In genomic region chr2:1494257-1494656, GRCh38 we compare ENCODE assay signal across 1 cellular context.
TF ChIP-seq lines count a peak whose summit lies in the region.

No MANE protein-coding gene starts in this region.

TF ChIP-seq in WTC11, 78 proteins besides CTCF, POLR2A, EP300 and RAD21 (continued from another document):
- TF ChIP-seq, protein P1, sequence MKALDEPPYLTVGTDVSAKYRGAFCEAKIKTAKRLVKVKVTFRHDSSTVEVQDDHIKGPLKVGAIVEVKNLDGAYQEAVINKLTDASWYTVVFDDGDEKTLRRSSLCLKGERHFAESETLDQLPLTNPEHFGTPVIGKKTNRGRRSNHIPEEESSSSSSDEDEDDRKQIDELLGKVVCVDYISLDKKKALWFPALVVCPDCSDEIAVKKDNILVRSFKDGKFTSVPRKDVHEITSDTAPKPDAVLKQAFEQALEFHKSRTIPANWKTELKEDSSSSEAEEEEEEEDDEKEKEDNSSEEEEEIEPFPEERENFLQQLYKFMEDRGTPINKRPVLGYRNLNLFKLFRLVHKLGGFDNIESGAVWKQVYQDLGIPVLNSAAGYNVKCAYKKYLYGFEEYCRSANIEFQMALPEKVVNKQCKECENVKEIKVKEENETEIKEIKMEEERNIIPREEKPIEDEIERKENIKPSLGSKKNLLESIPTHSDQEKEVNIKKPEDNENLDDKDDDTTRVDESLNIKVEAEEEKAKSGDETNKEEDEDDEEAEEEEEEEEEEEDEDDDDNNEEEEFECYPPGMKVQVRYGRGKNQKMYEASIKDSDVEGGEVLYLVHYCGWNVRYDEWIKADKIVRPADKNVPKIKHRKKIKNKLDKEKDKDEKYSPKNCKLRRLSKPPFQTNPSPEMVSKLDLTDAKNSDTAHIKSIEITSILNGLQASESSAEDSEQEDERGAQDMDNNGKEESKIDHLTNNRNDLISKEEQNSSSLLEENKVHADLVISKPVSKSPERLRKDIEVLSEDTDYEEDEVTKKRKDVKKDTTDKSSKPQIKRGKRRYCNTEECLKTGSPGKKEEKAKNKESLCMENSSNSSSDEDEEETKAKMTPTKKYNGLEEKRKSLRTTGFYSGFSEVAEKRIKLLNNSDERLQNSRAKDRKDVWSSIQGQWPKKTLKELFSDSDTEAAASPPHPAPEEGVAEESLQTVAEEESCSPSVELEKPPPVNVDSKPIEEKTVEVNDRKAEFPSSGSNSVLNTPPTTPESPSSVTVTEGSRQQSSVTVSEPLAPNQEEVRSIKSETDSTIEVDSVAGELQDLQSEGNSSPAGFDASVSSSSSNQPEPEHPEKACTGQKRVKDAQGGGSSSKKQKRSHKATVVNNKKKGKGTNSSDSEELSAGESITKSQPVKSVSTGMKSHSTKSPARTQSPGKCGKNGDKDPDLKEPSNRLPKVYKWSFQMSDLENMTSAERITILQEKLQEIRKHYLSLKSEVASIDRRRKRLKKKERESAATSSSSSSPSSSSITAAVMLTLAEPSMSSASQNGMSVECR (CRISPR knock-in tag; IDR thresholded peaks at IDR 0.05; ENCODE audit: borderline replicate concordance) = no peak
- TF ChIP-seq ZNF281 (CRISPR knock-in tag; IDR thresholded peaks at IDR 0.05) = no peak
- TF ChIP-seq, protein P2, sequence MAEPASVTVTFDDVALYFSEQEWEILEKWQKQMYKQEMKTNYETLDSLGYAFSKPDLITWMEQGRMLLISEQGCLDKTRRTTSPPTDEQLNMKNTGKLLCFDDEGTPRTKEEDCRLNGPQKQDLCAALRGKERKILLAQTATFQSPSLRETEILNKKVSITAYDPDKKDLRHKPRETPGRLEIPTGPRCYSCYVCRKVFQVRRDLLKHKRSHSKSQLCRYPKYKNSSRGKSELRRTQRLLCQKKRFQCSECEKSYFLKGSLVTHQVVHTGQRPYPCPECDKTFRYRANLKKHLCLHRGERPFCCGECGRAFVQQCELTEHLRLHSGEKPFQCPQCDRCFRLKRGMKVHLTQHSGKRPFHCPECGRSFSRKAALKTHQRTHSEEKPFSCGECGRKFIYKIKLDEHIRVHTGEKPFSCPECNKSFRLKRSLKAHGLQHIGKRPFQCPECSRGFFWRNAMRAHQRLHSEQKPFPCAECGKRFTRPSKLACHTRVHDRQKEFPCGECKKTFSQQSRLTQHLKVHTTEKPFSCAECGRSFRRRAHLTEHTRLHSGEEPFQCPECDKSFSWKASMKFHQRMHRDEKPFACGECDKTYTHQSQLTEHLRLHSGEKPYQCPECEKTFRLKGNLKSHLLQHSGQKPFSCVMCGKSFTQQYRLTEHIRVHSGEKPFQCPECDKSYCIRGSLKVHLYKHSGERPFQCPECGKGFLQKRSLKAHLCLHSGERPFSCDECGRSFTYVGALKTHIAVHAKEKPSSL (CRISPR knock-in tag; conservative IDR thresholded peaks at IDR 0.05) = no peak
- no peak for TF ChIP-seq RELA (CRISPR knock-in tag; IDR thresholded peaks at IDR 0.05; ENCODE audit: borderline replicate concordance)
- TF ChIP-seq SOX15 (CRISPR knock-in tag; IDR thresholded peaks at IDR 0.05) = no peak
- TF ChIP-seq MXD4 (CRISPR knock-in tag; IDR thresholded peaks at IDR 0.05; ENCODE audit: borderline replicate concordance) = no peak
- TF ChIP-seq GABPB1 (CRISPR knock-in tag; IDR thresholded peaks at IDR 0.05) = no peak
- no peak for TF ChIP-seq CBFB (CRISPR knock-in tag; IDR thresholded peaks at IDR 0.05; ENCODE audit: low read depth)
- TF ChIP-seq, protein P3, sequence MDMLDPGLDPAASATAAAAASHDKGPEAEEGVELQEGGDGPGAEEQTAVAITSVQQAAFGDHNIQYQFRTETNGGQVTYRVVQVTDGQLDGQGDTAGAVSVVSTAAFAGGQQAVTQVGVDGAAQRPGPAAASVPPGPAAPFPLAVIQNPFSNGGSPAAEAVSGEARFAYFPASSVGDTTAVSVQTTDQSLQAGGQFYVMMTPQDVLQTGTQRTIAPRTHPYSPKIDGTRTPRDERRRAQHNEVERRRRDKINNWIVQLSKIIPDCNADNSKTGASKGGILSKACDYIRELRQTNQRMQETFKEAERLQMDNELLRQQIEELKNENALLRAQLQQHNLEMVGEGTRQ (CRISPR knock-in tag; IDR thresholded peaks at IDR 0.05) = no peak
